8 cellular contexts compared by ENCODE assay signal in genomic region chr10:103367379-103367781, GRCh38. TPM values are rescaled to one million over a fixed set of nuclear protein-coding genes. Genes with fewer than 3 reads are reported as not detected.
DNase-seq lines count a peak whose midpoint lies in the region; ATAC-seq and TF ChIP-seq lines count a peak whose summit lies in the region.

No MANE protein-coding gene starts in this region.

- H3K4me1 ChIP-seq in right atrium auricular region (peaks cover 0 to 13% of the 10 kb centered on the region in 2 donors), mesodermal cell (ENCODE audit: control insufficient read depth, insufficient read depth, low read length, poor library complexity, severe bottlenecking) (peaks cover 3% of the 10 kb centered on the region)

- no peaks in the 10 kb centered on the region for H3K36me3 Mint-ChIP-seq in brain

- H3K9me3 Mint-ChIP-seq in brain: peaks cover 0 to 6% (median 0%) of the 10 kb centered on the region in 5 experiments

- H3K27ac ChIP-seq in right atrium auricular region: peak overlapping the region; percentile 68 to 90
- no peak overlapping the region for H3K27ac ChIP-seq in mesodermal cell (ENCODE audit: low read depth, low read length, severe bottlenecking)

- 85% methylated on average over 9 of the region's 10 CpGs; no CpG with 5 or more reads in 1 of the 2 experiments for WGBS in mesodermal cell (ENCODE audit: insufficient coverage in 2 of 2), 2 experiments

- H3K4me1 Mint-ChIP-seq in brain: peaks cover 38% of the 10 kb centered on the region

- H3K9me3 ChIP-seq in right atrium auricular region (no peaks in the 10 kb centered on the region), mesodermal cell (ENCODE audit: control insufficient read depth, low read length) (no peaks in the 10 kb centered on the region)

- intact Hi-C loops in cardiac septum (cut with DNase I): no loop called here

- no peaks in the 10 kb centered on the region for H3K36me3 ChIP-seq in right atrium auricular region
- no peaks in the 10 kb centered on the region for H3K36me3 ChIP-seq in mesodermal cell (ENCODE audit: control insufficient read depth, insufficient read depth, low read length)

- DNase-seq in right atrium auricular region (ENCODE audit: low spot score): no peak
- no peak for DNase-seq in cardiac septum (ENCODE audit: low spot score)
- DNase-seq in COR-L47 (lab: John Stamatoyannopoulos, UW): no peak

- peaks cover 9% of the 10 kb centered on the region for H3K27me3 Mint-ChIP-seq in brain

- ATAC-seq in GM18517 (IDR thresholded peaks at IDR 0.05; ENCODE audit: unreplicated experiment): no peak
- no peak for ATAC-seq in GM19455 (IDR thresholded peaks at IDR 0.05; ENCODE audit: unreplicated experiment)
- ATAC-seq in HG02642 (IDR thresholded peaks at IDR 0.05; ENCODE audit: poor library complexity, unreplicated experiment): no peak

- H3K4me3 ChIP-seq in right atrium auricular region (peak overlapping the region; percentile 82 to 100), mesodermal cell (ENCODE audit: extremely low read depth, insufficient read depth, low read length, poor library complexity, severe bottlenecking) (peak overlapping the region; percentile 85)

- TF ChIP-seq CTCF in right atrium auricular region (IDR thresholded peaks at IDR 0.05): no peak
- no peak for TF ChIP-seq CTCF in brain (conservative IDR thresholded peaks at IDR 0.05)

- peak overlapping the region; percentile 87 to 96 (median 94) for H3K27ac Mint-ChIP-seq in brain

- H3K27me3 ChIP-seq in right atrium auricular region: no peaks in the 10 kb centered on the region

- peak overlapping the region; percentile 88 to 93 (median 92) for H3K4me3 Mint-ChIP-seq in brain

RNA-seq across cellular contexts. Expression of gene TAF5, which starts 0.4 kb away (rescaled TPM):
- total RNA-seq in right atrium auricular region (1 to 10 TPM; 2.0 to 2.2 TPM), cardiac septum (1.4 TPM)
- polyA plus RNA-seq in brain (ENCODE audit: insufficient read depth, low read depth, low replicate concordance): 4.3 TPM
- polyA plus RNA-seq in mesodermal cell (2013, experiment 1 of 2): 7.2 TPM
- 8.5 TPM for polyA plus RNA-seq in mesodermal cell (2013, experiment 2 of 2)

RNA-seq across cellular contexts. Expression of gene PCGF6, which starts 16.4 kb away (rescaled TPM):
- total RNA-seq in right atrium auricular region (10 to 100 TPM in 1 of 2 donors, 1 to 10 TPM in 1; 4.5 to 10.4 TPM), cardiac septum (6.3 TPM)
- 3.0 TPM for polyA plus RNA-seq in brain (ENCODE audit: insufficient read depth, low read depth, low replicate concordance)
- 12.5 TPM for polyA plus RNA-seq in mesodermal cell (2013, experiment 1 of 2)
- 14.7 TPM for polyA plus RNA-seq in mesodermal cell (2013, experiment 2 of 2)

RNA-seq across cellular contexts. Expression of gene ATP5MK, which starts 28.9 kb away (rescaled TPM):
- total RNA-seq in right atrium auricular region (1,000 to 10,000 TPM in 1 of 2 donors, 100 to 1,000 TPM in 1; 554 to 1,203 TPM), cardiac septum (958 TPM)
- 383 TPM for polyA plus RNA-seq in brain (ENCODE audit: insufficient read depth, low read depth, low replicate concordance)
- 380 TPM for polyA plus RNA-seq in mesodermal cell (2013, experiment 1 of 2)
- polyA plus RNA-seq in mesodermal cell (2013, experiment 2 of 2): 412 TPM

RNA-seq across cellular contexts. Expression of gene PDCD11, which starts 29.0 kb away (rescaled TPM):
- 10 to 100 TPM in 1 of 2 donors, 1 to 10 TPM in 1; 7.2 to 11.2 TPM for total RNA-seq in right atrium auricular region
- total RNA-seq in cardiac septum: 15.5 TPM
- 18.0 TPM for polyA plus RNA-seq in brain (ENCODE audit: insufficient read depth, low read depth, low replicate concordance)
- 24.1 TPM for polyA plus RNA-seq in mesodermal cell (2013, experiment 1 of 2)
- polyA plus RNA-seq in mesodermal cell (2013, experiment 2 of 2): 20.4 TPM
